In genomic region chr3:38454179-38454883, GRCh38 we compare ENCODE assay signal across 8 cellular contexts.
A peak's percentile ranks its signal among the peaks of the same experiment; 100 is the strongest.
DNase-seq lines count a peak whose midpoint lies in the region; ATAC-seq lines count a peak whose summit lies in the region.

No MANE protein-coding gene starts in this region.

- no peaks in the 10 kb centered on the region for H3K9me3 ChIP-seq in SK-N-MC (ENCODE audit: low read depth, low read length)

- H3K36me3 ChIP-seq in SK-N-MC (ENCODE audit: insufficient read depth, low read length), result no peaks in the 10 kb centered on the region

- H3K9ac ChIP-seq in SK-N-MC (ENCODE audit: insufficient read length), result peak overlapping the region; percentile 86

- DNase-seq in stimulated activated CD4-positive, alpha-beta T cell treated with anti-CD3 and anti-CD28 coated beads, Interleukin-12 subunit alpha, Interleukin-12 subunit beta, amount 100 ng/mL, for 4 hours, result peak; percentile 23
- no peak for DNase-seq in stimulated activated CD4-positive, alpha-beta T cell treated with anti-CD3 and anti-CD28 coated beads, Interleukin-4, amount 100 ng/mL, for 24 hours
- no peak for DNase-seq in SK-N-MC (ENCODE audit: low read depth, low spot score)
- peak in 27 of 61 donors; percentile 12 to 60 (median 41) for DNase-seq in caudate nucleus (lab: John Stamatoyannopoulos, UW)
- DNase-seq in stimulated activated CD4-positive, alpha-beta T cell treated with anti-CD3 and anti-CD28 coated beads, Interleukin-4, amount 100 ng/mL, for 48 hours (ENCODE audit: low read depth in 2 of 2), result peak; percentile 10 to 15
- no peak for DNase-seq in NCI-H2196 treated with DMSO at 0.1 percent for 48 hours (lab: John Stamatoyannopoulos, UW; ENCODE audit: unreplicated experiment)

- peak overlapping the region; percentile 62 for H3K27ac ChIP-seq in SK-N-MC
- H3K27ac ChIP-seq in caudate nucleus (ENCODE audit: low read depth, low read length), result peak overlapping the region; percentile 26
- H3K27ac ChIP-seq in layer of hippocampus (ENCODE audit: low read depth, low read length), result peak overlapping the region; percentile 73

- no peaks in the 10 kb centered on the region for H3K27me3 ChIP-seq in layer of hippocampus (ENCODE audit: control insufficient read depth, insufficient read depth, low read length)

- ATAC-seq in HG02938 (IDR thresholded peaks at IDR 0.05; ENCODE audit: unreplicated experiment), result peak; percentile 27

- H3K4me3 ChIP-seq in SK-N-MC, result peak overlapping the region; percentile 81

Comparison
In these comparisons a context has a peak if more than half of its experiments do, and no peak if none do; other contexts are left out.
1. DNase-seq: peak in stimulated activated CD4-positive, alpha-beta T cell treated with anti-CD3 and anti-CD28 coated beads, Interleukin-12 subunit alpha, Interleukin-12 subunit beta, amount 100 ng/mL, for 4 hours (single experiment) and stimulated activated CD4-positive, alpha-beta T cell treated with anti-CD3 and anti-CD28 coated beads, Interleukin-4, amount 100 ng/mL, for 48 hours (2 of 2); none in stimulated activated CD4-positive, alpha-beta T cell treated with anti-CD3 and anti-CD28 coated beads, Interleukin-4, amount 100 ng/mL, for 24 hours (single experiment), SK-N-MC (single experiment) and NCI-H2196 treated with DMSO at 0.1 percent for 48 hours (single experiment).
2. Peak in every context shown above with its lines, with median percentiles within 50 percentile points of each other: H3K27ac ChIP-seq.